In the genomic region with DNA sequence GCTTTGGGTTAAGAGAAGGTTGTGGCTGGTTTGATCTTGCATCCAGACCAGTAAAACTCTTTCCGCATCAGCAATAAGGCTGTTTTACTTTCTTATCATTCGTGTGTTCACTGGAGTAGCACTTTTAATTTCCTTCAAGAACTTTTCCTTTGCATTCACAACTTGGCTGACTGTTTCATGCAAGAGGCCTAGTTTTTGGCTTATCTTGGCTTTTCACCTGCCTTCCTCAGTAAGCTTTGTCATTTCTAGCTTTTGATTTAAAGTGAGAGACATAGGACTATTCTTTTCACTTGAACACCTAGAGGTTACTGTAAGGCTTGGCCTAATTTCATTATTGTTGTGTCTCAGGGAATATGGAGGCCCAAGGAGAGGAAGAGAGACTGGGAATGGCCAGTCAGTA, we compare ENCODE assay signal across 1 cellular context.
TF ChIP-seq lines count a peak whose summit lies in the region.

No MANE protein-coding gene starts in this region.

TF ChIP-seq in GM23338, 12 proteins besides CTCF, POLR2A, EP300 and RAD21 (continued from another document):
- TF ChIP-seq REST (IDR thresholded peaks at IDR 0.05; ENCODE audit: unreplicated experiment), result no peak
- TF ChIP-seq CREB1 (CRISPR knock-in tag; IDR thresholded peaks at IDR 0.05; ENCODE audit: low read depth), result no peak
- TF ChIP-seq, protein P1, sequence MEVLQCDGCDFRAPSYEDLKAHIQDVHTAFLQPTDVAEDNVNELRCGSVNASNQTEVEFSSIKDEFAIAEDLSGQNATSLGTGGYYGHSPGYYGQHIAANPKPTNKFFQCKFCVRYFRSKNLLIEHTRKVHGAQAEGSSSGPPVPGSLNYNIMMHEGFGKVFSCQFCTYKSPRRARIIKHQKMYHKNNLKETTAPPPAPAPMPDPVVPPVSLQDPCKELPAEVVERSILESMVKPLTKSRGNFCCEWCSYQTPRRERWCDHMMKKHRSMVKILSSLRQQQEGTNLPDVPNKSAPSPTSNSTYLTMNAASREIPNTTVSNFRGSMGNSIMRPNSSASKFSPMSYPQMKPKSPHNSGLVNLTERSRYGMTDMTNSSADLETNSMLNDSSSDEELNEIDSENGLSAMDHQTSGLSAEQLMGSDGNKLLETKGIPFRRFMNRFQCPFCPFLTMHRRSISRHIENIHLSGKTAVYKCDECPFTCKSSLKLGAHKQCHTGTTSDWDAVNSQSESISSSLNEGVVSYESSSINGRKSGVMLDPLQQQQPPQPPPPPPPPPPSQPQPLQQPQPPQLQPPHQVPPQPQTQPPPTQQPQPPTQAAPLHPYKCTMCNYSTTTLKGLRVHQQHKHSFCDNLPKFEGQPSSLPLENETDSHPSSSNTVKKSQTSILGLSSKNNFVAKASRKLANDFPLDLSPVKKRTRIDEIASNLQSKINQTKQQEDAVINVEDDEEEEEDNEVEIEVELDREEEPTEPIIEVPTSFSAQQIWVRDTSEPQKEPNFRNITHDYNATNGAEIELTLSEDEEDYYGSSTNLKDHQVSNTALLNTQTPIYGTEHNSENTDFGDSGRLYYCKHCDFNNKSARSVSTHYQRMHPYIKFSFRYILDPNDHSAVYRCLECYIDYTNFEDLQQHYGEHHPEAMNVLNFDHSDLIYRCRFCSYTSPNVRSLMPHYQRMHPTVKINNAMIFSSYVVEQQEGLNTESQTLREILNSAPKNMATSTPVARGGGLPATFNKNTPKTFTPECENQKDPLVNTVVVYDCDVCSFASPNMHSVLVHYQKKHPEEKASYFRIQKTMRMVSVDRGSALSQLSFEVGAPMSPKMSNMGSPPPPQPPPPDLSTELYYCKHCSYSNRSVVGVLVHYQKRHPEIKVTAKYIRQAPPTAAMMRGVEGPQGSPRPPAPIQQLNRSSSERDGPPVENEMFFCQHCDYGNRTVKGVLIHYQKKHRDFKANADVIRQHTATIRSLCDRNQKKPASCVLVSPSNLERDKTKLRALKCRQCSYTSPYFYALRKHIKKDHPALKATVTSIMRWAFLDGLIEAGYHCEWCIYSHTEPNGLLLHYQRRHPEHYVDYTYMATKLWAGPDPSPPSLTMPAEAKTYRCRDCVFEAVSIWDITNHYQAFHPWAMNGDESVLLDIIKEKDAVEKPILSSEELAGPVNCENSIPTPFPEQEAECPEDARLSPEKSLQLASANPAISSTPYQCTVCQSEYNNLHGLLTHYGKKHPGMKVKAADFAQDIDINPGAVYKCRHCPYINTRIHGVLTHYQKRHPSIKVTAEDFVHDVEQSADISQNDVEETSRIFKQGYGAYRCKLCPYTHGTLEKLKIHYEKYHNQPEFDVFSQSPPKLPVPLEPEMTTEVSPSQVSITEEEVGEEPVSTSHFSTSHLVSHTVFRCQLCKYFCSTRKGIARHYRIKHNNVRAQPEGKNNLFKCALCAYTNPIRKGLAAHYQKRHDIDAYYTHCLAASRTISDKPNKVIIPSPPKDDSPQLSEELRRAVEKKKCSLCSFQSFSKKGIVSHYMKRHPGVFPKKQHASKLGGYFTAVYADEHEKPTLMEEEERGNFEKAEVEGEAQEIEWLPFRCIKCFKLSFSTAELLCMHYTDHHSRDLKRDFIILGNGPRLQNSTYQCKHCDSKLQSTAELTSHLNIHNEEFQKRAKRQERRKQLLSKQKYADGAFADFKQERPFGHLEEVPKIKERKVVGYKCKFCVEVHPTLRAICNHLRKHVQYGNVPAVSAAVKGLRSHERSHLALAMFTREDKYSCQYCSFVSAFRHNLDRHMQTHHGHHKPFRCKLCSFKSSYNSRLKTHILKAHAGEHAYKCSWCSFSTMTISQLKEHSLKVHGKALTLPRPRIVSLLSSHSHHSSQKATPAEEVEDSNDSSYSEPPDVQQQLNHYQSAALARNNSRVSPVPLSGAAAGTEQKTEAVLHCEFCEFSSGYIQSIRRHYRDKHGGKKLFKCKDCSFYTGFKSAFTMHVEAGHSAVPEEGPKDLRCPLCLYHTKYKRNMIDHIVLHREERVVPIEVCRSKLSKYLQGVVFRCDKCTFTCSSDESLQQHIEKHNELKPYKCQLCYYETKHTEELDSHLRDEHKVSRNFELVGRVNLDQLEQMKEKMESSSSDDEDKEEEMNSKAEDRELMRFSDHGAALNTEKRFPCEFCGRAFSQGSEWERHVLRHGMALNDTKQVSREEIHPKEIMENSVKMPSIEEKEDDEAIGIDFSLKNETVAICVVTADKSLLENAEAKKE (CRISPR knock-in tag; IDR thresholded peaks at IDR 0.05), result no peak
- no peak for TF ChIP-seq NANOG (IDR thresholded peaks at IDR 0.05; ENCODE audit: borderline replicate concordance)
